1 cellular context compared by ENCODE assay signal in the genomic region with DNA sequence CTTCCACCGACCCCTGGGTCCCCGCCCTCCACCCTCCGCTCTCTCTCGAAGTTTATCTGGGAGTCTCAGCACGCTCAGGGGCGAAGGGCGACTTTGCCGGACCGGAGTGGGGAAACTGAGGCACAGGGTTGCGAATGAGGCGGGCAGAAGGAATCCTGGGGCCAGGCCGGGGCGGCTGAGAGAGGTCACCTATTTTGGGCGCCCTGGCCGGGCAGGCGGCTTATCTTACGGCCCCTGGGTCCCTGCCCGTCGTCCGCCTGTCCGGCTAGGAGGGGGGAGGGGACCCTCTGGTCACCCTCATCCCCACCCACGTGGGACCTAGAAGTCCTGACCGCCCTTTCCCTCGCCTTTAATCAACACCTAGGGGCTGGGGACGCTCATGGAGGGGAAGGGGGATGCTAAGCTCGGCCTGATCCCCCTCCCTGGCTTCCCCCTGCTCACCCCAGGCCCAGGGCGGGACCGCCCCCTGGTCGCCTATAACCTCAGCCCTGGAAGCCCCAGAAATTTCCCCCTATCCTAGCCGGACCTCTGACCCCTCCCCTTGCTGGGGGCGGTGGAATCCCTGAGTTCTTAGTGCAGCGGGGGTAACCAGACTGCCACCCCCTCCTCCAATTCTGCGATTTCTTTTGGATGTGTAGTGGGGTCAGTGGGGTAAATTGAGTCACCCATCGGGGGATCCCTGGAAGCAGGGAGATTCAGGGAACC.
TF ChIP-seq lines count a peak whose summit lies in the region.

No MANE protein-coding gene starts in this region.

TF ChIP-seq in HepG2, 621 proteins besides CTCF, POLR2A, EP300 and RAD21 (continued from another document and continues in another):
- TF ChIP-seq DNMT3B (CRISPR knock-in tag; conservative IDR thresholded peaks at IDR 0.05): no peak
- no peak for TF ChIP-seq BRD4 (CRISPR knock-in tag; IDR thresholded peaks at IDR 0.05)
- TF ChIP-seq, protein P1, sequence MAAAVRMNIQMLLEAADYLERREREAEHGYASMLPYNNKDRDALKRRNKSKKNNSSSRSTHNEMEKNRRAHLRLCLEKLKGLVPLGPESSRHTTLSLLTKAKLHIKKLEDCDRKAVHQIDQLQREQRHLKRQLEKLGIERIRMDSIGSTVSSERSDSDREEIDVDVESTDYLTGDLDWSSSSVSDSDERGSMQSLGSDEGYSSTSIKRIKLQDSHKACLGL (CRISPR knock-in tag; IDR thresholded peaks at IDR 0.05): 0 out of 2 replicates have a peak, but pooled peaks have one; percentile 1
- TF ChIP-seq HES4 (CRISPR knock-in tag; IDR thresholded peaks at IDR 0.05; ENCODE audit: borderline replicate concordance): no peak
- TF ChIP-seq, protein P2, sequence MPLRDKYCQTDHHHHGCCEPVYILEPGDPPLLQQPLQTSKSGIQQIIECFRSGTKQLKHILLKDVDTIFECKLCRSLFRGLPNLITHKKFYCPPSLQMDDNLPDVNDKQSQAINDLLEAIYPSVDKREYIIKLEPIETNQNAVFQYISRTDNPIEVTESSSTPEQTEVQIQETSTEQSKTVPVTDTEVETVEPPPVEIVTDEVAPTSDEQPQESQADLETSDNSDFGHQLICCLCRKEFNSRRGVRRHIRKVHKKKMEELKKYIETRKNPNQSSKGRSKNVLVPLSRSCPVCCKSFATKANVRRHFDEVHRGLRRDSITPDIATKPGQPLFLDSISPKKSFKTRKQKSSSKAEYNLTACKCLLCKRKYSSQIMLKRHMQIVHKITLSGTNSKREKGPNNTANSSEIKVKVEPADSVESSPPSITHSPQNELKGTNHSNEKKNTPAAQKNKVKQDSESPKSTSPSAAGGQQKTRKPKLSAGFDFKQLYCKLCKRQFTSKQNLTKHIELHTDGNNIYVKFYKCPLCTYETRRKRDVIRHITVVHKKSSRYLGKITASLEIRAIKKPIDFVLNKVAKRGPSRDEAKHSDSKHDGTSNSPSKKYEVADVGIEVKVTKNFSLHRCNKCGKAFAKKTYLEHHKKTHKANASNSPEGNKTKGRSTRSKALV (CRISPR knock-in tag; IDR thresholded peaks at IDR 0.05): no peak
- no peak for TF ChIP-seq ZNF121 (CRISPR knock-in tag; IDR thresholded peaks at IDR 0.05)
- TF ChIP-seq, protein P3, sequence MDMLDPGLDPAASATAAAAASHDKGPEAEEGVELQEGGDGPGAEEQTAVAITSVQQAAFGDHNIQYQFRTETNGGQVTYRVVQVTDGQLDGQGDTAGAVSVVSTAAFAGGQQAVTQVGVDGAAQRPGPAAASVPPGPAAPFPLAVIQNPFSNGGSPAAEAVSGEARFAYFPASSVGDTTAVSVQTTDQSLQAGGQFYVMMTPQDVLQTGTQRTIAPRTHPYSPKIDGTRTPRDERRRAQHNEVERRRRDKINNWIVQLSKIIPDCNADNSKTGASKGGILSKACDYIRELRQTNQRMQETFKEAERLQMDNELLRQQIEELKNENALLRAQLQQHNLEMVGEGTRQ (IDR thresholded peaks at IDR 0.05; ENCODE audit: low read depth, low read length): no peak
- TF ChIP-seq, protein P3 (CRISPR knock-in tag; IDR thresholded peaks at IDR 0.05; ENCODE audit: borderline replicate concordance): no peak
- no peak for TF ChIP-seq NFE2L1 (CRISPR knock-in tag; IDR thresholded peaks at IDR 0.05; ENCODE audit: borderline replicate concordance)
- TF ChIP-seq MIER3 (CRISPR knock-in tag; IDR thresholded peaks at IDR 0.05; ENCODE audit: borderline replicate concordance): no peak
- TF ChIP-seq EED (CRISPR knock-in tag; IDR thresholded peaks at IDR 0.05): no peak
- TF ChIP-seq TGIF2 (CRISPR knock-in tag; IDR thresholded peaks at IDR 0.05): no peak
- TF ChIP-seq, protein P4, sequence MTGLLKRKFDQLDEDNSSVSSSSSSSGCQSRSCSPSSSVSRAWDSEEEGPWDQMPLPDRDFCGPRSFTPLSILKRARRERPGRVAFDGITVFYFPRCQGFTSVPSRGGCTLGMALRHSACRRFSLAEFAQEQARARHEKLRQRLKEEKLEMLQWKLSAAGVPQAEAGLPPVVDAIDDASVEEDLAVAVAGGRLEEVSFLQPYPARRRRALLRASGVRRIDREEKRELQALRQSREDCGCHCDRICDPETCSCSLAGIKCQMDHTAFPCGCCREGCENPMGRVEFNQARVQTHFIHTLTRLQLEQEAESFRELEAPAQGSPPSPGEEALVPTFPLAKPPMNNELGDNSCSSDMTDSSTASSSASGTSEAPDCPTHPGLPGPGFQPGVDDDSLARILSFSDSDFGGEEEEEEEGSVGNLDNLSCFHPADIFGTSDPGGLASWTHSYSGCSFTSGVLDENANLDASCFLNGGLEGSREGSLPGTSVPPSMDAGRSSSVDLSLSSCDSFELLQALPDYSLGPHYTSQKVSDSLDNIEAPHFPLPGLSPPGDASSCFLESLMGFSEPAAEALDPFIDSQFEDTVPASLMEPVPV (CRISPR knock-in tag; IDR thresholded peaks at IDR 0.05): no peak
- TF ChIP-seq, protein P5, sequence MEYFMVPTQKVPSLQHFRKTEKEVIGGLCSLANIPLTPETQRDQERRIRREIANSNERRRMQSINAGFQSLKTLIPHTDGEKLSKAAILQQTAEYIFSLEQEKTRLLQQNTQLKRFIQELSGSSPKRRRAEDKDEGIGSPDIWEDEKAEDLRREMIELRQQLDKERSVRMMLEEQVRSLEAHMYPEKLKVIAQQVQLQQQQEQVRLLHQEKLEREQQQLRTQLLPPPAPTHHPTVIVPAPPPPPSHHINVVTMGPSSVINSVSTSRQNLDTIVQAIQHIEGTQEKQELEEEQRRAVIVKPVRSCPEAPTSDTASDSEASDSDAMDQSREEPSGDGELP (IDR thresholded peaks at IDR 0.05; ENCODE audit: borderline replicate concordance, low read depth): no peak
- no peak for TF ChIP-seq SRF (IDR thresholded peaks at IDR 0.05; ENCODE audit: low read depth, low read length)
- TF ChIP-seq, protein P6, sequence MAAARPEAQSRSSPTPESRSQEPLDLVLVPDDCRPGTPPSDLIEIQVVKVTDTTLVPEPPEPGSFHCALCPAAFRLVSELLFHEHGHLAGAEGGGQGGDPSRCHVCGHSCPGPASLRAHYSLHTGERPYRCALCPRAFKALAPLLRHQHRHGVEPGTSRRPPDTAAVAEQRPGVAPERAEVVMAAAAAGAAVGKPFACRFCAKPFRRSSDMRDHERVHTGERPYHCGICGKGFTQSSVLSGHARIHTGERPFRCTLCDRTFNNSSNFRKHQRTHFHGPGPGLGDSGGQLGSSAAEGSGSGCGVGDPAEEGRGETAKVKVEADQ (CRISPR knock-in tag; IDR thresholded peaks at IDR 0.05; ENCODE audit: borderline replicate concordance): no peak
- no peak for TF ChIP-seq CC2D1A (CRISPR knock-in tag; IDR thresholded peaks at IDR 0.05)
- TF ChIP-seq, protein P7, sequence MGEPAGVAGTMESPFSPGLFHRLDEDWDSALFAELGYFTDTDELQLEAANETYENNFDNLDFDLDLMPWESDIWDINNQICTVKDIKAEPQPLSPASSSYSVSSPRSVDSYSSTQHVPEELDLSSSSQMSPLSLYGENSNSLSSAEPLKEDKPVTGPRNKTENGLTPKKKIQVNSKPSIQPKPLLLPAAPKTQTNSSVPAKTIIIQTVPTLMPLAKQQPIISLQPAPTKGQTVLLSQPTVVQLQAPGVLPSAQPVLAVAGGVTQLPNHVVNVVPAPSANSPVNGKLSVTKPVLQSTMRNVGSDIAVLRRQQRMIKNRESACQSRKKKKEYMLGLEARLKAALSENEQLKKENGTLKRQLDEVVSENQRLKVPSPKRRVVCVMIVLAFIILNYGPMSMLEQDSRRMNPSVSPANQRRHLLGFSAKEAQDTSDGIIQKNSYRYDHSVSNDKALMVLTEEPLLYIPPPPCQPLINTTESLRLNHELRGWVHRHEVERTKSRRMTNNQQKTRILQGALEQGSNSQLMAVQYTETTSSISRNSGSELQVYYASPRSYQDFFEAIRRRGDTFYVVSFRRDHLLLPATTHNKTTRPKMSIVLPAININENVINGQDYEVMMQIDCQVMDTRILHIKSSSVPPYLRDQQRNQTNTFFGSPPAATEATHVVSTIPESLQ (CRISPR knock-in tag; conservative IDR thresholded peaks at IDR 0.05): no peak
- TF ChIP-seq, protein P8, sequence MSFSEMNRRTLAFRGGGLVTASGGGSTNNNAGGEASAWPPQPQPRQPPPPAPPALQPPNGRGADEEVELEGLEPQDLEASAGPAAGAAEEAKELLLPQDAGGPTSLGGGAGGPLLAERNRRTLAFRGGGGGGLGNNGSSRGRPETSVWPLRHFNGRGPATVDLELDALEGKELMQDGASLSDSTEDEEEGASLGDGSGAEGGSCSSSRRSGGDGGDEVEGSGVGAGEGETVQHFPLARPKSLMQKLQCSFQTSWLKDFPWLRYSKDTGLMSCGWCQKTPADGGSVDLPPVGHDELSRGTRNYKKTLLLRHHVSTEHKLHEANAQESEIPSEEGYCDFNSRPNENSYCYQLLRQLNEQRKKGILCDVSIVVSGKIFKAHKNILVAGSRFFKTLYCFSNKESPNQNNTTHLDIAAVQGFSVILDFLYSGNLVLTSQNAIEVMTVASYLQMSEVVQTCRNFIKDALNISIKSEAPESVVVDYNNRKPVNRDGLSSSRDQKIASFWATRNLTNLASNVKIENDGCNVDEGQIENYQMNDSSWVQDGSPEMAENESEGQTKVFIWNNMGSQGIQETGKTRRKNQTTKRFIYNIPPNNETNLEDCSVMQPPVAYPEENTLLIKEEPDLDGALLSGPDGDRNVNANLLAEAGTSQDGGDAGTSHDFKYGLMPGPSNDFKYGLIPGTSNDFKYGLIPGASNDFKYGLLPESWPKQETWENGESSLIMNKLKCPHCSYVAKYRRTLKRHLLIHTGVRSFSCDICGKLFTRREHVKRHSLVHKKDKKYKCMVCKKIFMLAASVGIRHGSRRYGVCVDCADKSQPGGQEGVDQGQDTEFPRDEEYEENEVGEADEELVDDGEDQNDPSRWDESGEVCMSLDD (CRISPR knock-in tag; IDR thresholded peaks at IDR 0.05; ENCODE audit: borderline replicate concordance): 0 out of 2 replicates have a peak, but pooled peaks have one; percentile 3
- no peak for TF ChIP-seq RAD51 (IDR thresholded peaks at IDR 0.05; ENCODE audit: borderline replicate concordance)
- TF ChIP-seq, protein P9, sequence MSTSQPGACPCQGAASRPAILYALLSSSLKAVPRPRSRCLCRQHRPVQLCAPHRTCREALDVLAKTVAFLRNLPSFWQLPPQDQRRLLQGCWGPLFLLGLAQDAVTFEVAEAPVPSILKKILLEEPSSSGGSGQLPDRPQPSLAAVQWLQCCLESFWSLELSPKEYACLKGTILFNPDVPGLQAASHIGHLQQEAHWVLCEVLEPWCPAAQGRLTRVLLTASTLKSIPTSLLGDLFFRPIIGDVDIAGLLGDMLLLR (CRISPR knock-in tag; IDR thresholded peaks at IDR 0.05): no peak
- TF ChIP-seq, protein P10, sequence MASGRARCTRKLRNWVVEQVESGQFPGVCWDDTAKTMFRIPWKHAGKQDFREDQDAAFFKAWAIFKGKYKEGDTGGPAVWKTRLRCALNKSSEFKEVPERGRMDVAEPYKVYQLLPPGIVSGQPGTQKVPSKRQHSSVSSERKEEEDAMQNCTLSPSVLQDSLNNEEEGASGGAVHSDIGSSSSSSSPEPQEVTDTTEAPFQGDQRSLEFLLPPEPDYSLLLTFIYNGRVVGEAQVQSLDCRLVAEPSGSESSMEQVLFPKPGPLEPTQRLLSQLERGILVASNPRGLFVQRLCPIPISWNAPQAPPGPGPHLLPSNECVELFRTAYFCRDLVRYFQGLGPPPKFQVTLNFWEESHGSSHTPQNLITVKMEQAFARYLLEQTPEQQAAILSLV (CRISPR knock-in tag; IDR thresholded peaks at IDR 0.05; ENCODE audit: borderline replicate concordance): no peak
- no peak for TF ChIP-seq ZNF549 (CRISPR knock-in tag; IDR thresholded peaks at IDR 0.05)
- no peak for TF ChIP-seq ZNF451 (CRISPR knock-in tag; IDR thresholded peaks at IDR 0.05)
- no peak for TF ChIP-seq FOSL1 (CRISPR knock-in tag; IDR thresholded peaks at IDR 0.05; ENCODE audit: borderline replicate concordance)
- TF ChIP-seq, protein P11, sequence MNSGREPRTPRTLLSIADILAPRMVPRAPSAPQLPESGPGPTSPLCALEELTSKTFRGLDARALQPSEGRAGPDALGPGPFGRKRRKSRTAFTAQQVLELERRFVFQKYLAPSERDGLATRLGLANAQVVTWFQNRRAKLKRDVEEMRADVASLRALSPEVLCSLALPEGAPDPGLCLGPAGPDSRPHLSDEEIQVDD (CRISPR knock-in tag; IDR thresholded peaks at IDR 0.05; ENCODE audit: borderline replicate concordance): no peak
- TF ChIP-seq ZNF350 (CRISPR knock-in tag; IDR thresholded peaks at IDR 0.05; ENCODE audit: borderline replicate concordance, low read depth): no peak
- TF ChIP-seq, protein P12, sequence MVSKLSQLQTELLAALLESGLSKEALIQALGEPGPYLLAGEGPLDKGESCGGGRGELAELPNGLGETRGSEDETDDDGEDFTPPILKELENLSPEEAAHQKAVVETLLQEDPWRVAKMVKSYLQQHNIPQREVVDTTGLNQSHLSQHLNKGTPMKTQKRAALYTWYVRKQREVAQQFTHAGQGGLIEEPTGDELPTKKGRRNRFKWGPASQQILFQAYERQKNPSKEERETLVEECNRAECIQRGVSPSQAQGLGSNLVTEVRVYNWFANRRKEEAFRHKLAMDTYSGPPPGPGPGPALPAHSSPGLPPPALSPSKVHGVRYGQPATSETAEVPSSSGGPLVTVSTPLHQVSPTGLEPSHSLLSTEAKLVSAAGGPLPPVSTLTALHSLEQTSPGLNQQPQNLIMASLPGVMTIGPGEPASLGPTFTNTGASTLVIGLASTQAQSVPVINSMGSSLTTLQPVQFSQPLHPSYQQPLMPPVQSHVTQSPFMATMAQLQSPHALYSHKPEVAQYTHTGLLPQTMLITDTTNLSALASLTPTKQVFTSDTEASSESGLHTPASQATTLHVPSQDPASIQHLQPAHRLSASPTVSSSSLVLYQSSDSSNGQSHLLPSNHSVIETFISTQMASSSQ (IDR thresholded peaks at IDR 0.05; ENCODE audit: low read depth): no peak
- TF ChIP-seq, protein P12 (CRISPR knock-in tag; IDR thresholded peaks at IDR 0.05; ENCODE audit: borderline replicate concordance): no peak
- no peak for TF ChIP-seq ATRX (CRISPR knock-in tag; IDR thresholded peaks at IDR 0.05; ENCODE audit: borderline replicate concordance)
- TF ChIP-seq, protein P13, sequence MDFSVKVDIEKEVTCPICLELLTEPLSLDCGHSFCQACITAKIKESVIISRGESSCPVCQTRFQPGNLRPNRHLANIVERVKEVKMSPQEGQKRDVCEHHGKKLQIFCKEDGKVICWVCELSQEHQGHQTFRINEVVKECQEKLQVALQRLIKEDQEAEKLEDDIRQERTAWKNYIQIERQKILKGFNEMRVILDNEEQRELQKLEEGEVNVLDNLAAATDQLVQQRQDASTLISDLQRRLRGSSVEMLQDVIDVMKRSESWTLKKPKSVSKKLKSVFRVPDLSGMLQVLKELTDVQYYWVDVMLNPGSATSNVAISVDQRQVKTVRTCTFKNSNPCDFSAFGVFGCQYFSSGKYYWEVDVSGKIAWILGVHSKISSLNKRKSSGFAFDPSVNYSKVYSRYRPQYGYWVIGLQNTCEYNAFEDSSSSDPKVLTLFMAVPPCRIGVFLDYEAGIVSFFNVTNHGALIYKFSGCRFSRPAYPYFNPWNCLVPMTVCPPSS (IDR thresholded peaks at IDR 0.05): no peak
